ENCODE assay signal across 22 cellular contexts in the genomic region with DNA sequence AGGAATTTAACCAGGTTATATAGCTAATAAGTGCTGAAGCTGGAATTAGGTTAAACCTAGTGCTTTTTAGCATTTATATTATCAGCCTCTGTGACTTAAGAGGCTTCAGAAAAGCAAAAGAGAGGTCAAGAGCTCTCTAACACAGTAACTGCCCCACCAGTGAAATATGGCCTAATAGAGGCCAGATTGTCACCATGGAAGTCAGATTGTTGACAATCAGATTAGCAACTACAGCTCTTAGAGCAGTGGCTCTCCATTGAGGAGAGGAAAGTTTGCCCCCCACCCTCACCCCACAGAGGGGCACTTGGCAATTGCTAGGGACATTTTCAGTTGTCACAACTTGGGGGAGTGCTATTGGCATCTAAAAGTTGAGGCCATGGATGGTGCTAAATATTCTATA. TPM values are rescaled to one million over a fixed set of nuclear protein-coding genes. Genes with fewer than 3 reads are reported as not detected.
"Had no signal": no experiment of that assay in that cellular context is flagged by ENCODE, and none has a peak within 500 bp of the region (broad histone marks: within the 10 kb centered on the region; RNA-seq: fewer than 3 reads in every experiment).

No MANE protein-coding gene starts in this region.

- H2AFZ ChIP-seq: PC-9 had no signal

- H3K27me3 ChIP-seq: MG63, Peyer's patch, SJCRH30 had no signal

- H3K27ac Mint-ChIP-seq: IgD-negative memory B cell had no signal

- DNase-seq: Karpas-422; MG63; NCI-H1092; NCI-H1417 treated with DMSO at 0.1 percent for 48 hours; NCI-H1694 treated with DMSO at 0.1 percent for 48 hours; NCI-H1930; NCI-H2171; NCI-H226; NCI-H446; NCI-H510A; NCI-H524 treated with DMSO at 0.1 percent for 48 hours; NK-92 treated with Interleukin-12 subunit alpha and Interleukin-12 subunit beta, amount 100 ng/mL, for 24 hours; Peyer's patch; SHP77 treated with DMSO at 0.1 percent for 48 hours had no signal

- H3K4me1 Mint-ChIP-seq: IgD-negative memory B cell had no signal

- ATAC-seq: Right ventricle myocardium inferior, SK-N-SH treated with all-trans-retinoic acid at 6 μM for 48 hours had no signal

- H3K4me1 ChIP-seq: Peyer's patch had no signal

- H3K9me3 Mint-ChIP-seq: IgD-negative memory B cell had no signal

- H3K27ac ChIP-seq: HL-60, PC-9, Peyer's patch, SJCRH30 had no signal

- H3K4me3 ChIP-seq: MG63, PC-9, Peyer's patch, SJCRH30 had no signal

- H3K4me2 ChIP-seq: PC-9 had no signal

- H3K9me3 ChIP-seq: MG63, Peyer's patch, SJCRH30 had no signal

- H3K36me3 Mint-ChIP-seq: IgD-negative memory B cell had no signal

- H3K4me3 Mint-ChIP-seq: IgD-negative memory B cell had no signal

- H3K36me3 ChIP-seq: MG63, Peyer's patch, SJCRH30 had no signal

RNA-seq across cellular contexts. Expression of a gene that starts 23.3 kb away (rescaled TPM):
- total RNA-seq: OCI-LY7, PC-9, Peyer's patch, RPMI7951 had no signal
- polyA plus RNA-seq: IgD-negative memory B cell had no signal
